12 cellular contexts compared by ENCODE assay signal in the genomic region with DNA sequence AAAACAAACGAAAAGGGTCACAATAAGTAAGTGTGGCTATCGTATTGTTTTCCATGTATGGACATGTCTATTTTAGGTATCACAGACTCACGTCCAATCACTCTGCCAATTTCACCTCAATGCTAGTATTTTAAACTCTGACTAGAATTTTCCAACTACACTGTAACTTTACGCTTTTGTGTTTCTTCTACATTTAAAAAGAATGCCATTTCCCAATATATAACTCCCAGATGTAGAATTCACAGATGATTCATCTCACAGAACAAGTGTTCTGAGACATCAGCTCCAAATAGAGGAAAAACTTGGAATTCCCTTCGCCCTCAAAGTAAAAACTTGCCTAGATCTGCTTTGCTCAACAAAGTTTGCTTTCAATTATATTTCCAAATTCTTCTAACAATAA. TPM values are rescaled to one million over a fixed set of nuclear protein-coding genes. Genes with fewer than 3 reads are reported as not detected.
DNase-seq lines count a peak whose midpoint lies in the region; ATAC-seq and TF ChIP-seq lines count a peak whose summit lies in the region.
"Had no signal": no experiment of that assay in that cellular context is flagged by ENCODE, and none has a peak within 500 bp of the region (broad histone marks: within the 10 kb centered on the region; RNA-seq: fewer than 3 reads in every experiment).

No MANE protein-coding gene starts in this region.

- no peak overlapping the region for H3K4me3 ChIP-seq in left lung
- no peak overlapping the region for H3K4me3 ChIP-seq in tibial nerve
- H3K4me3 ChIP-seq: K562, SJSA1 had no signal

- POLR2A ChIA-PET in MCF 10A (lab: Yijun Ruan, JAX) = interaction anchor here (0.6 to 1.5 kb wide), 6 partner anchors 10 to 276 kb away, joined by 3 to 5 read pairs (median 4); partner anchors contain the start of gene LRIG1

- no peaks in the 10 kb centered on the region for H3K9me3 Mint-ChIP-seq in activated naive CD8-positive, alpha-beta T cell (ENCODE audit: low read depth)
- no peaks in the 10 kb centered on the region for H3K9me3 Mint-ChIP-seq in activated naive CD8-positive, alpha-beta T cell treated with anti-CD3 and anti-CD28 coated beads for 36 hours
- H3K9me3 Mint-ChIP-seq in MCF 10A (ENCODE audit: unreplicated experiment) = no peaks in the 10 kb centered on the region

- peak overlapping the region; percentile 68 for H3K27ac Mint-ChIP-seq in activated naive CD8-positive, alpha-beta T cell
- H3K27ac Mint-ChIP-seq in activated naive CD8-positive, alpha-beta T cell treated with anti-CD3 and anti-CD28 coated beads for 36 hours = no peak overlapping the region
- peak overlapping the region; percentile 41 for H3K27ac Mint-ChIP-seq in MCF 10A (ENCODE audit: low read depth, unreplicated experiment)

- peaks cover 34 to 64% of the 10 kb centered on the region in 2 donors for H3K4me1 ChIP-seq in left lung
- H3K4me1 ChIP-seq in tibial nerve = peaks cover 0 to 82% (median 56%) of the 10 kb centered on the region in 4 donors

- 24 to 28% methylated on average over 5 of the region's 5 CpGs for WGBS in tibial nerve, 2 donors

- CTCF ChIA-PET in MCF 10A (lab: Yijun Ruan, JAX) = interaction anchor here (0.5 to 3.4 kb wide), 2 partner anchors 79 to 448 kb away, joined by 3 to 17 read pairs; no protein-coding TSS in a partner anchor

- H3K36me3 ChIP-seq in left lung (no peaks in the 10 kb centered on the region), tibial nerve (no peaks in the 10 kb centered on the region)
- H3K36me3 ChIP-seq: SJSA1 had no signal

- no peak overlapping the region for H3K4me3 Mint-ChIP-seq in activated naive CD8-positive, alpha-beta T cell
- no peak overlapping the region for H3K4me3 Mint-ChIP-seq in activated naive CD8-positive, alpha-beta T cell treated with anti-CD3 and anti-CD28 coated beads for 36 hours
- no peak overlapping the region for H3K4me3 Mint-ChIP-seq in MCF 10A (ENCODE audit: unreplicated experiment)

- H3K27me3 Mint-ChIP-seq in activated naive CD8-positive, alpha-beta T cell = peaks cover 2% of the 10 kb centered on the region
- H3K27me3 Mint-ChIP-seq in activated naive CD8-positive, alpha-beta T cell treated with anti-CD3 and anti-CD28 coated beads for 36 hours = peaks cover 17% of the 10 kb centered on the region
- H3K27me3 Mint-ChIP-seq in MCF 10A (ENCODE audit: insufficient read depth, unreplicated experiment) = no peaks in the 10 kb centered on the region

- H3K27me3 ChIP-seq in left lung (no peaks in the 10 kb centered on the region), tibial nerve (no peaks in the 10 kb centered on the region)
- H3K27me3 ChIP-seq: SJSA1 had no signal

- no peak for TF ChIP-seq POLR2A in tibial nerve (IDR thresholded peaks at IDR 0.05)

- peaks cover 7% of the 10 kb centered on the region for H3K36me3 Mint-ChIP-seq in activated naive CD8-positive, alpha-beta T cell
- H3K36me3 Mint-ChIP-seq in activated naive CD8-positive, alpha-beta T cell treated with anti-CD3 and anti-CD28 coated beads for 36 hours = peaks cover 15% of the 10 kb centered on the region
- peaks cover 9% of the 10 kb centered on the region for H3K36me3 Mint-ChIP-seq in MCF 10A (ENCODE audit: insufficient read depth, unreplicated experiment)

- no TSS peak for BruUV-seq in MCF 10A (replicated peaks; lab: Mats Ljungman, UMichigan)

- H3K9me3 ChIP-seq in left lung = no peaks in the 10 kb centered on the region
- no peaks in the 10 kb centered on the region for H3K9me3 ChIP-seq in tibial nerve
- H3K9me3 ChIP-seq: SJSA1 had no signal

- no peak for ATAC-seq in left lung
- ATAC-seq in GM21381 (IDR thresholded peaks at IDR 0.05; ENCODE audit: unreplicated experiment) = no peak
- ATAC-seq in GM18517 (IDR thresholded peaks at IDR 0.05; ENCODE audit: unreplicated experiment) = no peak
- ATAC-seq: K562 had no signal

- peak overlapping the region; percentile 18 to 78 for H3K27ac ChIP-seq in left lung
- peak overlapping the region; percentile 12 to 86 (median 66) for H3K27ac ChIP-seq in tibial nerve
- H3K27ac ChIP-seq: SJSA1 had no signal

- intact Hi-C loops in MCF 10A (cut with micrococcal nuclease) = no loop called here
- intact Hi-C loops in left lung (cut with DNase I) = no loop called here

- peak in 1 of 2 donors; percentile 10 for TF ChIP-seq EP300 in tibial nerve (IDR thresholded peaks at IDR 0.05)

- DNase-seq in activated naive CD8-positive, alpha-beta T cell treated with anti-CD3 and anti-CD28 coated beads for 36 hours = no peak
- DNase-seq in MCF 10A (ENCODE audit: unreplicated experiment) (peak; percentile 16), left lung (no peak), tibial nerve (ENCODE audit: low spot score in 2 of 2) (no peak), NCI-H2081 (lab: John Stamatoyannopoulos, UW) (no peak)
- DNase-seq: activated CD8-positive, alpha-beta memory T cell treated with anti-CD3 and anti-CD28 coated beads for 24 hours; NCI-H446 treated with DMSO at 0.1 percent for 48 hours had no signal

- peaks cover 74% of the 10 kb centered on the region for H3K4me1 Mint-ChIP-seq in activated naive CD8-positive, alpha-beta T cell (ENCODE audit: low read depth)
- H3K4me1 Mint-ChIP-seq in activated naive CD8-positive, alpha-beta T cell treated with anti-CD3 and anti-CD28 coated beads for 36 hours = peaks cover 56% of the 10 kb centered on the region
- peaks cover 24% of the 10 kb centered on the region for H3K4me1 Mint-ChIP-seq in MCF 10A (ENCODE audit: insufficient read depth, unreplicated experiment)

- TF ChIP-seq CTCF in MCF 10A (IDR thresholded peaks at IDR 0.05; ENCODE audit: unreplicated experiment) = no peak
- no peak for TF ChIP-seq CTCF in left lung (IDR thresholded peaks at IDR 0.05)
- TF ChIP-seq CTCF in tibial nerve (IDR thresholded peaks at IDR 0.05) = no peak

RNA-seq across cellular contexts. Expression of gene LRIG1, which starts 14.2 kb away (rescaled TPM):
- 1 to 10 TPM; 8.2 to 8.5 TPM for total RNA-seq in activated naive CD8-positive, alpha-beta T cell treated with anti-CD3 and anti-CD28 coated beads for 36 hours
- total RNA-seq in MCF 10A (2022) (15.2 and 17.2 TPM in 2 replicates), left lung (10 to 100 TPM; 34.9 to 36.4 TPM), tibial nerve (10 to 100 TPM; 48.6 to 58.6 (median 52.5) TPM)
